Comparison of ENCODE assay signal across 26 cellular contexts in the genomic region with DNA sequence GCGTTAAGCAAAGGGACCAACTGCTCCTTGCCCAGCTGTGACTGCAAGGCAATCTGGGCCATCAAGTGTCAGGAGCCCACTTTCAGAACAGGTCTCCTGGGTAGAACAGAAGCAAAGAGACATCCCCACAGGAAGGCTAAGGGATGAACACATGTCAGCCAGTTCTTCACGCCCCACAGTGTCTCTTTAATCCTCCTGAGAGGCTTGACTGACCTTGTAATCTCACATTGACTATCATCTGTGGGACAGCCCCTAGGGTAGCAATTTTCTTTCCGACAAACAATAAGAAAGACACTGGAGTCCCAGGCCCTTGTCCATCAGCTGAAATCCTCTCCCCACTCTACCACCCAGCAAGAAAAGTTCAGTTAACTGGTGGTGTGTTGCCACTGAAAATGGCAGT. TPM values are rescaled to one million over a fixed set of nuclear protein-coding genes. Genes with fewer than 3 reads are reported as not detected.
DNase-seq lines count a peak whose midpoint lies in the region; ATAC-seq, FAIRE-seq and TF ChIP-seq lines count a peak whose summit lies in the region.
"Had no signal": no experiment of that assay in that cellular context is flagged by ENCODE, and none has a peak within 500 bp of the region (broad histone marks: within the 10 kb centered on the region; RNA-seq: fewer than 3 reads in every experiment).

No MANE protein-coding gene starts in this region.

- H4K8ac ChIP-seq in H9 (replicated peaks; ENCODE audit: insufficient read length, low read depth, low read length): no peak overlapping the region

- peak overlapping the region; percentile 15 to 89; a peak in 2 of 5 replicates for H3K4me3 Mint-ChIP-seq in H9
- H3K4me3 Mint-ChIP-seq in glutamatergic neuron (ENCODE audit: unreplicated experiment): peak overlapping the region; percentile 72
- H3K4me3 Mint-ChIP-seq: T-helper 17 cell had no signal

- no peak overlapping the region for H2BK5ac ChIP-seq in H9 (ENCODE audit: insufficient read length, low read length)

- H3K4me1 Mint-ChIP-seq in H9 (peaks cover 11 to 20% of the 10 kb centered on the region in 2 experiments), glutamatergic neuron (ENCODE audit: low read depth, unreplicated experiment) (peaks cover 22% of the 10 kb centered on the region)
- H3K4me1 Mint-ChIP-seq: T-helper 17 cell had no signal

- H3K9me3 ChIP-seq in H9 (ENCODE audit: control insufficient read depth, low read depth, low read length): no peaks in the 10 kb centered on the region
- H3K9me3 ChIP-seq in psoas muscle: no peaks in the 10 kb centered on the region
- H3K9me3 ChIP-seq: esophagus squamous epithelium, pancreas, Peyer's patch, right lobe of liver had no signal

- H3K27ac ChIP-seq in H9 (ENCODE audit: insufficient read length, low read depth, low read length) (no peak overlapping the region), psoas muscle (no peak overlapping the region)
- H3K27ac ChIP-seq: C4-2B, KMS-11, pancreas, Peyer's patch, right lobe of liver had no signal

- no peak overlapping the region for H3K18ac ChIP-seq in H9 (ENCODE audit: insufficient read length, low read depth, low read length)

- H2AFZ ChIP-seq in H9 (ENCODE audit: low read length): no peak overlapping the region

- H3K4me3 ChIP-seq in psoas muscle: peak overlapping the region; percentile 48
- H3K4me3 ChIP-seq: Peyer's patch, right lobe of liver had no signal

- H3K56ac ChIP-seq in H9 (ENCODE audit: insufficient read length, low read depth, low read length): no peak overlapping the region

- TF ChIP-seq CTCF in H9 (conservative IDR thresholded peaks at IDR 0.05) (no peak), glutamatergic neuron (IDR thresholded peaks at IDR 0.05; ENCODE audit: partially characterized antibody, unreplicated experiment) (no peak), psoas muscle (IDR thresholded peaks at IDR 0.05) (no peak)

- no peaks in the 10 kb centered on the region for H3K79me2 ChIP-seq in H9 (ENCODE audit: insufficient read depth, low read length)

- no peak overlapping the region for H2BK120ac ChIP-seq in H9 (ENCODE audit: low read depth, low read length, poor library complexity, severe bottlenecking)

- no peaks in the 10 kb centered on the region for H4K20me1 ChIP-seq in H9 (ENCODE audit: control insufficient read depth, insufficient read depth, insufficient read length)

- no peak for FAIRE-seq in frontal cortex (lab: Jason Lieb, UNC)
- FAIRE-seq: pancreas had no signal

- no peak overlapping the region for H3K23ac ChIP-seq in H9 (ENCODE audit: insufficient read length, low read depth, low read length)

- ATAC-seq in psoas muscle: no peak
- ATAC-seq: naive thymus-derived CD8-positive, alpha-beta T cell; T-helper 17 cell had no signal

- peaks cover 34% of the 10 kb centered on the region for H3K27me3 Mint-ChIP-seq in H9 (ENCODE audit: low read depth)
- H3K27me3 Mint-ChIP-seq in glutamatergic neuron (ENCODE audit: unreplicated experiment): no peaks in the 10 kb centered on the region

- no peak overlapping the region for H2BK20ac ChIP-seq in H9 (ENCODE audit: low read depth, low read length, poor library complexity, severe bottlenecking)

- H3T11ph ChIP-seq in H9 (ENCODE audit: low read length): no peak overlapping the region

- no peak overlapping the region for H2BK12ac ChIP-seq in H9 (ENCODE audit: insufficient read length, low read depth, low read length)

- H2AK5ac ChIP-seq in H9 (ENCODE audit: insufficient read length, low read length): no peak overlapping the region

- DNase-seq in H9 (no peak), NCI-H82 treated with DMSO at 0.1 percent for 48 hours (lab: John Stamatoyannopoulos, UW; ENCODE audit: unreplicated experiment) (peak; percentile 13), glutamatergic neuron (peak; percentile 15), psoas muscle (no peak), frontal cortex (ENCODE audit: low spot score in 2 of 2) (no peak), NCI-H226 (no peak)
- no peak for DNase-seq in activated T-cell treated with anti-CD3 and anti-CD28 coated beads, Interleukin-2, amount 50 U/mL, for 1 hour
- no peak for DNase-seq in activated naive CD4-positive, alpha-beta T cell treated with anti-CD3 and anti-CD28 coated beads, Interleukin-2, amount 50 U/mL, for 16 hours
- DNase-seq: ACHN; activated CD4-positive, alpha-beta T cell treated with anti-CD3 and anti-CD28 coated beads, Interleukin-2, amount 50 U/mL, for 1 hour; activated CD8-positive, alpha-beta memory T cell treated with anti-CD3 and anti-CD28 coated beads, Interleukin-2, amount 50 U/mL, for 4 hours; Calu3; effector memory CD4-positive, alpha-beta T cell; EL; esophagus squamous epithelium; mesenchymal stem cell; naive thymus-derived CD8-positive, alpha-beta T cell; NCI-H1694 treated with DMSO at 0.1 percent for 48 hours; NCI-H345; pancreas; Peyer's patch; right lobe of liver; stimulated activated CD4-positive, alpha-beta T cell treated with anti-CD3 and anti-CD28 coated beads, Interleukin-15, amount 100 ng/mL, for 24 hours; T-helper 17 cell had no signal

- no peak overlapping the region for H4K91ac ChIP-seq in H9 (ENCODE audit: insufficient read length, low read depth, low read length)

- H3K23me2 ChIP-seq in H9 (ENCODE audit: insufficient read length, low read depth, low read length, poor library complexity, severe bottlenecking): peaks cover 11% of the 10 kb centered on the region

- no peaks in the 10 kb centered on the region for H3K36me3 ChIP-seq in psoas muscle (ENCODE audit: insufficient read depth in 1 of 2, low read depth in 1 of 2)
- H3K36me3 ChIP-seq: esophagus squamous epithelium, pancreas, Peyer's patch, right lobe of liver had no signal

- H3K4me1 ChIP-seq in H9 (ENCODE audit: insufficient read depth, low read length) (peaks cover 2% of the 10 kb centered on the region; the same call in 1 of the 2 replicates), psoas muscle (no peaks in the 10 kb centered on the region)
- H3K4me1 ChIP-seq: pancreas, Peyer's patch, right lobe of liver had no signal

- no peak overlapping the region for H2BK15ac ChIP-seq in H9 (ENCODE audit: low read depth, low read length)

- H3K9me3 Mint-ChIP-seq in H9 (no peaks in the 10 kb centered on the region), glutamatergic neuron (ENCODE audit: unreplicated experiment) (peaks cover 1% of the 10 kb centered on the region)

- no peak overlapping the region for H3K14ac ChIP-seq in H9 (ENCODE audit: insufficient read depth, low read length)

- H3K4ac ChIP-seq in H9 (ENCODE audit: low read depth, low read length): no peak overlapping the region

- WGBS in H9 (ENCODE audit: extremely low coverage, insufficient read length, low lambda C conversion rate): no CpG with 5 or more reads among the region's 3 CpGs
- WGBS in psoas muscle, 3 donors: 53 to 65% (median 56%) methylated on average over 3 of the region's 3 CpGs

- peak overlapping the region; percentile 77 for H3K4me2 ChIP-seq in H9 (ENCODE audit: insufficient read depth, insufficient read length, low read length)

- no peaks in the 10 kb centered on the region for H3K79me1 ChIP-seq in H9 (ENCODE audit: insufficient read depth, low read depth, low read length, poor library complexity, severe bottlenecking)

- no peak overlapping the region for H4K5ac ChIP-seq in H9 (ENCODE audit: insufficient read length, low read depth, low read length)

- no peak overlapping the region for H3K27ac Mint-ChIP-seq in H9
- H3K27ac Mint-ChIP-seq in glutamatergic neuron (ENCODE audit: unreplicated experiment): peak overlapping the region; percentile 60
- H3K27ac Mint-ChIP-seq: naive thymus-derived CD8-positive, alpha-beta T cell; T-helper 17 cell had no signal

- H3K36me3 Mint-ChIP-seq in H9 (ENCODE audit: insufficient read depth in 1 of 3, low read depth in 3 of 3) (no peaks in the 10 kb centered on the region), glutamatergic neuron (ENCODE audit: unreplicated experiment) (no peaks in the 10 kb centered on the region)
- H3K36me3 Mint-ChIP-seq: naive thymus-derived CD8-positive, alpha-beta T cell had no signal

- H3K27me3 ChIP-seq in H9 (ENCODE audit: insufficient read depth, low read length) (no peaks in the 10 kb centered on the region; the same call in 1 of the 2 replicates), psoas muscle (ENCODE audit: insufficient read depth in 3 of 3, low read length in 2 of 3) (peaks cover 0 to 77% (median 2%) of the 10 kb centered on the region in 3 donors)
- H3K27me3 ChIP-seq: Peyer's patch, right lobe of liver had no signal

- intact Hi-C loops in psoas muscle (cut with DNase I): no loop called here

- H3K9ac ChIP-seq in H9 (ENCODE audit: extremely low read depth, insufficient read length, low read length): no peak overlapping the region

RNA-seq across cellular contexts. Expression of a gene that starts 1.0 kb away (rescaled TPM):
- total RNA-seq in H9 (2021) (11.6 and 11.8 TPM in 2 replicates), glutamatergic neuron (ENCODE audit: unreplicated experiment) (38.2 TPM), psoas muscle (1 to 10 TPM; 2.2 to 5.6 (median 4.4) TPM), frontal cortex (23.2 TPM)
- 1 to 10 TPM; 1.9 to 2.3 (median 2.1) TPM for polyA plus RNA-seq in psoas muscle
- total RNA-seq: Calu3; naive thymus-derived CD8-positive, alpha-beta T cell; T-helper 17 cell had no signal
- polyA plus RNA-seq: naive thymus-derived CD8-positive, alpha-beta T cell had no signal

Comparison
In these comparisons a context has a peak if more than half of its experiments do, and no peak if none do; other contexts are left out.
1. DNase-seq: peak in NCI-H82 treated with DMSO at 0.1 percent for 48 hours (single experiment) and glutamatergic neuron (single experiment); none in H9 (single experiment), psoas muscle (0 of 2), activated T-cell treated with anti-CD3 and anti-CD28 coated beads, Interleukin-2, amount 50 U/mL, for 1 hour (single experiment), activated naive CD4-positive, alpha-beta T cell treated with anti-CD3 and anti-CD28 coated beads, Interleukin-2, amount 50 U/mL, for 16 hours (single experiment), frontal cortex (0 of 2) and NCI-H226 (single experiment).